Comparison of ENCODE assay signal across 7 cellular contexts in genomic region chr6:75747985-75748742, GRCh38. TPM values are rescaled to one million over a fixed set of nuclear protein-coding genes. Genes with fewer than 3 reads are reported as not detected.
DNase-seq lines count a peak whose midpoint lies in the region; ATAC-seq and TF ChIP-seq lines count a peak whose summit lies in the region.

No MANE protein-coding gene starts in this region.

- no peaks in the 10 kb centered on the region for H3K36me3 Mint-ChIP-seq in GM23338 (ENCODE audit: low read depth)
- H3K36me3 Mint-ChIP-seq in naive thymus-derived CD8-positive, alpha-beta T cell, result peaks cover 0 to 4% (median 0%) of the 10 kb centered on the region in 3 donors

- H3K27ac Mint-ChIP-seq in GM23338, result peak overlapping the region; percentile 94; the same call in 1 of the 2 replicates
- peak overlapping the region in 1 of 10 donors; percentile 41 for H3K27ac Mint-ChIP-seq in naive thymus-derived CD8-positive, alpha-beta T cell

- H3K27ac ChIP-seq in GM23338 (ENCODE audit: low read depth), result peak overlapping the region; percentile 91; the same call in 1 of the 2 replicates
- peak overlapping the region; percentile 82 for H3K27ac ChIP-seq in ectodermal cell (ENCODE audit: insufficient read depth, low read depth, low read length, poor library complexity, severe bottlenecking)

- POLR2A ChIA-PET in naive thymus-derived CD8-positive, alpha-beta T cell (lab: Charles Lee), result no interaction called here

- H3K9me3 ChIP-seq in ectodermal cell (ENCODE audit: control insufficient read depth, low read length), result no peaks in the 10 kb centered on the region

- H3K4me3 ChIP-seq in GM23338 (peak overlapping the region; percentile 75), ectodermal cell (ENCODE audit: insufficient read depth, low read depth, low read length) (peak overlapping the region; percentile 91)

- H3K36me3 ChIP-seq in GM23338 (ENCODE audit: insufficient read depth), result no peaks in the 10 kb centered on the region
- no peaks in the 10 kb centered on the region for H3K36me3 ChIP-seq in ectodermal cell (ENCODE audit: control insufficient read depth, insufficient read depth, low read length)

- peaks cover 3% of the 10 kb centered on the region; the same call in 1 of the 2 replicates for H4K20me1 ChIP-seq in GM23338 (replicated peaks; ENCODE audit: insufficient read depth)

- H2AFZ ChIP-seq in GM23338, result peak overlapping the region; percentile 56

- ATAC-seq in GM23338, result peak; percentile 60
- no peak for ATAC-seq in naive thymus-derived CD8-positive, alpha-beta T cell

- no peaks in the 10 kb centered on the region for H3K9me3 Mint-ChIP-seq in GM23338
- H3K9me3 Mint-ChIP-seq in naive thymus-derived CD8-positive, alpha-beta T cell, result no peaks in the 10 kb centered on the region

- peaks cover 10% of the 10 kb centered on the region for H3K4me1 Mint-ChIP-seq in GM23338
- H3K4me1 Mint-ChIP-seq in naive thymus-derived CD8-positive, alpha-beta T cell, result peaks cover 3 to 20% (median 11%) of the 10 kb centered on the region in 4 donors

- H3K27me3 ChIP-seq in GM23338 (ENCODE audit: insufficient read depth) (peaks cover 20% of the 10 kb centered on the region), ectodermal cell (ENCODE audit: control insufficient read depth, insufficient read depth, low read length, poor library complexity, severe bottlenecking) (peaks cover 21% of the 10 kb centered on the region)

- H3K79me2 ChIP-seq in GM23338 (replicated peaks; ENCODE audit: insufficient read depth), result peaks cover 5% of the 10 kb centered on the region; the same call in 1 of the 2 replicates

- WGBS in ectodermal cell, 2 experiments, result 12 to 15% methylated on average over 16 to 17 of the region's 17 CpGs

- H3F3A ChIP-seq in GM23338 (replicated peaks; ENCODE audit: low read depth), result no peaks in the 10 kb centered on the region

- H3K4me1 ChIP-seq in GM23338 (ENCODE audit: insufficient read depth) (peaks cover 7% of the 10 kb centered on the region), ectodermal cell (ENCODE audit: control insufficient read depth, insufficient read depth, low read length) (no peaks in the 10 kb centered on the region)

- H3K27me3 Mint-ChIP-seq in GM23338 (ENCODE audit: insufficient read depth, low read depth, poor library complexity), result peaks cover 21% of the 10 kb centered on the region
- H3K27me3 Mint-ChIP-seq in naive thymus-derived CD8-positive, alpha-beta T cell, result peaks cover 14 to 49% (median 39%) of the 10 kb centered on the region in 5 donors

- H3K4me3 Mint-ChIP-seq in GM23338, result peak overlapping the region; percentile 90
- H3K4me3 Mint-ChIP-seq in naive thymus-derived CD8-positive, alpha-beta T cell, result peak overlapping the region; percentile 78 to 92 (median 85)

- TF ChIP-seq CTCF in GM23338 (conservative IDR thresholded peaks at IDR 0.05; ENCODE audit: low read depth in 2 of 2), result no peak

- no peaks in the 10 kb centered on the region for H3K9me2 ChIP-seq in GM23338 (ENCODE audit: insufficient read depth)

- no peak for DNase-seq in GM23338 (ENCODE audit: low spot score)
- peak; percentile 44 for DNase-seq in NOMO-1 treated with dmso at 0.1 percent for 144 hours (lab: John Stamatoyannopoulos, UW; ENCODE audit: unreplicated experiment)
- no peak for DNase-seq in naive thymus-derived CD8-positive, alpha-beta T cell
- no peak for DNase-seq in COLO829 (ENCODE audit: low spot score)
- no peak for DNase-seq in iPS-NIHi11 (ENCODE audit: low spot score)
- no peak for DNase-seq in AG08395 (ENCODE audit: low spot score)

- H3K4me2 ChIP-seq in GM23338, result peak overlapping the region; percentile 76

TF ChIP-seq in GM23338, 12 proteins besides CTCF, POLR2A, EP300 and RAD21 (continues in another document):
- TF ChIP-seq REST (IDR thresholded peaks at IDR 0.05; ENCODE audit: unreplicated experiment) (no peak), STAT1 (IDR thresholded peaks at IDR 0.05; ENCODE audit: unreplicated experiment) (no peak), NANOG (IDR thresholded peaks at IDR 0.05; ENCODE audit: borderline replicate concordance) (no peak), POLR2AphosphoS5 (IDR thresholded peaks at IDR 0.05; ENCODE audit: low read depth) (no peak), EZH2phosphoT487 (IDR thresholded peaks at IDR 0.05; ENCODE audit: unreplicated experiment) (no peak), CREB1 (CRISPR knock-in tag; IDR thresholded peaks at IDR 0.05; ENCODE audit: low read depth) (no peak), JUNB (IDR thresholded peaks at IDR 0.05; ENCODE audit: unreplicated experiment) (no peak), ZNF114 (CRISPR knock-in tag; IDR thresholded peaks at IDR 0.05) (no peak), EZH2 (IDR thresholded peaks at IDR 0.05; ENCODE audit: low read depth, unreplicated experiment) (no peak), ETS1 (IDR thresholded peaks at IDR 0.05) (no peak)

RNA-seq across cellular contexts. Expression of gene MYO6, which starts 0.9 kb away (rescaled TPM):
- total RNA-seq in GM23338 (2014; rRNA removed; shearing (Covaris generic)), result 21.8 and 21.9 TPM in 2 replicates
- 19.2 and 33.0 TPM in 2 replicates for polyA plus RNA-seq in GM23338 (2016; fragmentation: Nextera tagmentation; extraction: Ambion mirVana)
- 23.8 TPM for polyA plus RNA-seq in ectodermal cell (2013, experiment 1 of 4)
- polyA plus RNA-seq in ectodermal cell (2013, experiment 2 of 4), result 29.8 TPM
- 20.1 TPM for polyA plus RNA-seq in ectodermal cell (2013, experiment 3 of 4)
- polyA plus RNA-seq in ectodermal cell (2013, experiment 4 of 4), result 24.4 TPM
- 1 to 10 TPM; 1.5 to 1.8 TPM for total RNA-seq in naive thymus-derived CD8-positive, alpha-beta T cell
- polyA plus RNA-seq in naive thymus-derived CD8-positive, alpha-beta T cell, result 1 to 10 TPM in 1 of 3 donors, under 1 TPM in 2; 0.91 to 5.6 (median 0.97) TPM
